10 cellular contexts compared by ENCODE assay signal in genomic region chr7:30322656-30323355, GRCh38. TPM values are rescaled to one million over a fixed set of nuclear protein-coding genes. Genes with fewer than 3 reads are reported as not detected.
A peak's percentile ranks its signal among the peaks of the same experiment; 100 is the strongest.
DNase-seq lines count a peak whose midpoint lies in the region; ATAC-seq and TF ChIP-seq lines count a peak whose summit lies in the region.
"Had no signal": no experiment of that assay in that cellular context is flagged by ENCODE, and none has a peak within 500 bp of the region (broad histone marks: within the 10 kb centered on the region; RNA-seq: fewer than 3 reads in every experiment).

No MANE protein-coding gene starts in this region.

- DNase-seq in SK-N-SH = no peak
- no peak for DNase-seq in neural progenitor cell (ENCODE audit: low spot score)
- no peak for DNase-seq in effector CD4-positive, alpha-beta T cell
- no peak for DNase-seq in testis
- DNase-seq in NCI-H446 treated with DMSO at 0.1 percent for 48 hours (lab: John Stamatoyannopoulos, UW) = no peak

- H3K79me2 ChIP-seq in SK-N-SH (ENCODE audit: insufficient read depth) (peaks cover 62% of the 10 kb centered on the region), neural progenitor cell (ENCODE audit: low read depth) (peaks cover 98% of the 10 kb centered on the region)

- H3K27me3 Mint-ChIP-seq in T-helper 1 cell treated with Interleukin-12 subunit alpha and Interleukin-12 subunit beta and Interleukin-4 antibody, amounts not matched to agents 30 μg/mL and 1 μg/mL, for 36 hours (ENCODE audit: low read depth) = no peaks in the 10 kb centered on the region
- peaks cover 2% of the 10 kb centered on the region for H3K27me3 Mint-ChIP-seq in neural progenitor cell (ENCODE audit: insufficient read depth, low read depth)

- H3K4me3 ChIP-seq in SK-N-SH (ENCODE audit: low read depth in 2 of 2, low read length in 1 of 2) (no peak overlapping the region), neural progenitor cell (no peak overlapping the region), testis (no peak overlapping the region)
- H3K4me3 ChIP-seq: lung had no signal

- H3K9me3 Mint-ChIP-seq in T-helper 1 cell treated with Interleukin-12 subunit alpha and Interleukin-12 subunit beta and Interleukin-4 antibody, amounts not matched to agents 30 μg/mL and 1 μg/mL, for 36 hours = no peaks in the 10 kb centered on the region
- H3K9me3 Mint-ChIP-seq in neural progenitor cell = no peaks in the 10 kb centered on the region

- no peak for TF ChIP-seq CTCF in SK-N-SH (IDR thresholded peaks at IDR 0.05)
- TF ChIP-seq CTCF in neural progenitor cell (IDR thresholded peaks at IDR 0.05) = no peak
- TF ChIP-seq CTCF in testis (IDR thresholded peaks at IDR 0.05) = no peak

- H3K9me2 ChIP-seq in SK-N-SH = no peaks in the 10 kb centered on the region

- H3K4me3 Mint-ChIP-seq in T-helper 1 cell treated with Interleukin-12 subunit alpha and Interleukin-12 subunit beta and Interleukin-4 antibody, amounts not matched to agents 30 μg/mL and 1 μg/mL, for 36 hours = peak overlapping the region; percentile 85
- no peak overlapping the region for H3K4me3 Mint-ChIP-seq in neural progenitor cell

- POLR2A ChIA-PET in SK-N-SH (lab: Yijun Ruan, JAX) = no interaction called here

- peak; percentile 36; the same call in 2 of the 3 replicates for ATAC-seq in SK-N-SH treated with all-trans-retinoic acid at 6 μM for 48 hours
- peak; percentile 40 for ATAC-seq in HG02970 (IDR thresholded peaks at IDR 0.05; ENCODE audit: low FRiP score, unreplicated experiment)

- H3K4me1 ChIP-seq in SK-N-SH (ENCODE audit: control insufficient read depth in 1 of 2, insufficient read depth in 2 of 2, low read depth in 1 of 2, low read length in 1 of 2) = peaks cover 12 to 16% of the 10 kb centered on the region in 2 experiments; a peak in 3 of 4 replicates
- H3K4me1 ChIP-seq in neural progenitor cell = peaks cover 27% of the 10 kb centered on the region
- no peaks in the 10 kb centered on the region for H3K4me1 ChIP-seq in testis

- no peak overlapping the region for H2AFZ ChIP-seq in SK-N-SH (ENCODE audit: low read depth)
- no peak overlapping the region for H2AFZ ChIP-seq in neural progenitor cell (replicated peaks)

- peak overlapping the region; percentile 98 for H3K27ac Mint-ChIP-seq in T-helper 1 cell treated with Interleukin-12 subunit alpha and Interleukin-12 subunit beta and Interleukin-4 antibody, amounts not matched to agents 30 μg/mL and 1 μg/mL, for 36 hours
- H3K27ac Mint-ChIP-seq in neural progenitor cell = no peak overlapping the region

- peaks cover 21% of the 10 kb centered on the region for H3K36me3 Mint-ChIP-seq in T-helper 1 cell treated with Interleukin-12 subunit alpha and Interleukin-12 subunit beta and Interleukin-4 antibody, amounts not matched to agents 30 μg/mL and 1 μg/mL, for 36 hours (ENCODE audit: low read depth)
- peaks cover 7% of the 10 kb centered on the region for H3K36me3 Mint-ChIP-seq in neural progenitor cell

- no peak for TF ChIP-seq EP300 in SK-N-SH (IDR thresholded peaks at IDR 0.05; ENCODE audit: borderline replicate concordance in 1 of 2, low read depth in 1 of 2, low read length in 1 of 2)

- CTCF ChIA-PET in SK-N-SH (lab: Yijun Ruan, JAX) = interaction anchor here (0.7 to 1.5 kb wide), 5 partner anchors 9 to 242 kb away, joined by 3 to 6 read pairs (median 3); no protein-coding TSS in a partner anchor

- peaks cover 44% of the 10 kb centered on the region for H3K4me1 Mint-ChIP-seq in T-helper 1 cell treated with Interleukin-12 subunit alpha and Interleukin-12 subunit beta and Interleukin-4 antibody, amounts not matched to agents 30 μg/mL and 1 μg/mL, for 36 hours (ENCODE audit: low read depth)
- no peaks in the 10 kb centered on the region for H3K4me1 Mint-ChIP-seq in neural progenitor cell

- H3K9me3 ChIP-seq in SK-N-SH (no peaks in the 10 kb centered on the region), neural progenitor cell (ENCODE audit: low read depth) (no peaks in the 10 kb centered on the region), testis (no peaks in the 10 kb centered on the region)

- H3K27ac ChIP-seq in SK-N-SH (ENCODE audit: low read depth in 2 of 2, low read length in 1 of 2) = no peak overlapping the region
- H3K27ac ChIP-seq in neural progenitor cell = no peak overlapping the region
- H3K27ac ChIP-seq in testis = no peak overlapping the region
- H3K27ac ChIP-seq: VCaP had no signal

- H3K4me2 ChIP-seq in SK-N-SH = no peak overlapping the region
- H3K4me2 ChIP-seq in neural progenitor cell = peak overlapping the region; percentile 67

- H3K36me3 ChIP-seq in SK-N-SH (replicated peaks in 1 of 2; ENCODE audit: control insufficient read depth in 1 of 2, insufficient read depth in 2 of 2, low read length in 1 of 2) = no peaks in the 10 kb centered on the region
- H3K36me3 ChIP-seq in neural progenitor cell = peaks cover 8% of the 10 kb centered on the region
- no peaks in the 10 kb centered on the region for H3K36me3 ChIP-seq in testis (ENCODE audit: low read depth, missing control alignments)

- H3K9ac ChIP-seq in SK-N-SH = no peak overlapping the region
- no peak overlapping the region for H3K9ac ChIP-seq in neural progenitor cell

- intact Hi-C loops in testis (cut with DNase I; ENCODE audit: low total_unique reads) = no loop called here

- H4K20me1 ChIP-seq in SK-N-SH (ENCODE audit: insufficient read depth) (peaks cover 2% of the 10 kb centered on the region; the same call in 1 of the 2 replicates), neural progenitor cell (ENCODE audit: low read depth) (peaks cover 24% of the 10 kb centered on the region)

- no peak for TF ChIP-seq POLR2A in testis (IDR thresholded peaks at IDR 0.05)

- peaks cover 2% of the 10 kb centered on the region for H3F3A ChIP-seq in SK-N-SH (replicated peaks; ENCODE audit: insufficient read depth)
- no peaks in the 10 kb centered on the region for H3F3A ChIP-seq in neural progenitor cell (ENCODE audit: low read depth)

- WGBS in SK-N-SH (ENCODE audit: low lambda C conversion rate) = 89% methylated on average over 2 of the region's 2 CpGs
- 71 to 82% methylated on average over 2 of the region's 2 CpGs for WGBS in testis, 2 donors

- H3K27me3 ChIP-seq in SK-N-SH (ENCODE audit: insufficient read depth) (no peaks in the 10 kb centered on the region), neural progenitor cell (no peaks in the 10 kb centered on the region), testis (no peaks in the 10 kb centered on the region)

- no peak for TF ChIP-seq RAD21 in SK-N-SH (IDR thresholded peaks at IDR 0.05; ENCODE audit: low read length)

TF ChIP-seq in SK-N-SH treated with all-trans-retinoic acid at 6 μM for 48 hours, 23 proteins besides CTCF, POLR2A, EP300 and RAD21 (continues in another document):
- TF ChIP-seq OSR1 (CRISPR knock-in tag; IDR thresholded peaks at IDR 0.05) = no peak
- TF ChIP-seq ZFP3 (CRISPR knock-in tag; IDR thresholded peaks at IDR 0.05) = no peak
- no peak for TF ChIP-seq ISL1 (CRISPR knock-in tag; IDR thresholded peaks at IDR 0.05)
- TF ChIP-seq CREB5 (CRISPR knock-in tag; IDR thresholded peaks at IDR 0.05; ENCODE audit: low read depth) = no peak
- TF ChIP-seq TCF4 (CRISPR knock-in tag; IDR thresholded peaks at IDR 0.05; ENCODE audit: borderline replicate concordance) = no peak

TF ChIP-seq in SK-N-SH, 30 proteins besides CTCF, POLR2A, EP300 and RAD21 (continues in another document):
- no peak for TF ChIP-seq FOSL2 (IDR thresholded peaks at IDR 0.05; ENCODE audit: borderline replicate concordance, low read depth)
- TF ChIP-seq MEF2A (IDR thresholded peaks at IDR 0.05; ENCODE audit: borderline replicate concordance, low read depth) = no peak
- TF ChIP-seq NFIC (IDR thresholded peaks at IDR 0.05; ENCODE audit: borderline replicate concordance) = no peak
- no peak for TF ChIP-seq RFX5 (IDR thresholded peaks at IDR 0.05; ENCODE audit: low read length)
- TF ChIP-seq MXI1 (IDR thresholded peaks at IDR 0.05; ENCODE audit: low read depth, low read length) = no peak
- no peak for TF ChIP-seq MAX (IDR thresholded peaks at IDR 0.05; ENCODE audit: low read depth)
- no peak for TF ChIP-seq EZH2phosphoT487 (IDR thresholded peaks at IDR 0.05; ENCODE audit: borderline replicate concordance, low read depth)
- no peak for TF ChIP-seq ZBTB33 (IDR thresholded peaks at IDR 0.05; ENCODE audit: borderline replicate concordance, low read depth)
- no peak for TF ChIP-seq TAF1 (IDR thresholded peaks at IDR 0.05; ENCODE audit: borderline replicate concordance, low read depth, low read length)
- TF ChIP-seq CHD2 (IDR thresholded peaks at IDR 0.05; ENCODE audit: low read length, partially characterized antibody) = no peak
- TF ChIP-seq SIN3A (IDR thresholded peaks at IDR 0.05; ENCODE audit: borderline replicate concordance, low read depth, low read length) = no peak

RNA-seq across cellular contexts. Expression of gene ZNRF2, which starts 38.4 kb away (rescaled TPM):
- polyA plus RNA-seq in SK-N-SH (2012; rRNA removed) (3.8 and 4.0 TPM in 2 replicates), testis (ENCODE audit: insufficient read depth, low read depth, low replicate concordance) (38.4 TPM)
- polyA plus RNA-seq in SK-N-SH (2012; cell fraction: cytosol; rRNA removed) = 4.2 and 4.9 TPM in 2 replicates
- polyA plus RNA-seq in SK-N-SH (2012; cell fraction: nucleus; rRNA removed) = 2.8 and 3.6 TPM in 2 replicates
- total RNA-seq in neural progenitor cell (ENCODE audit: low replicate concordance) (25.5 and 37.7 TPM in 2 replicates), testis (10 to 100 TPM; 53.0 to 65.0 TPM)
